ENCODE assay signal across 16 cellular contexts in the genomic region with DNA sequence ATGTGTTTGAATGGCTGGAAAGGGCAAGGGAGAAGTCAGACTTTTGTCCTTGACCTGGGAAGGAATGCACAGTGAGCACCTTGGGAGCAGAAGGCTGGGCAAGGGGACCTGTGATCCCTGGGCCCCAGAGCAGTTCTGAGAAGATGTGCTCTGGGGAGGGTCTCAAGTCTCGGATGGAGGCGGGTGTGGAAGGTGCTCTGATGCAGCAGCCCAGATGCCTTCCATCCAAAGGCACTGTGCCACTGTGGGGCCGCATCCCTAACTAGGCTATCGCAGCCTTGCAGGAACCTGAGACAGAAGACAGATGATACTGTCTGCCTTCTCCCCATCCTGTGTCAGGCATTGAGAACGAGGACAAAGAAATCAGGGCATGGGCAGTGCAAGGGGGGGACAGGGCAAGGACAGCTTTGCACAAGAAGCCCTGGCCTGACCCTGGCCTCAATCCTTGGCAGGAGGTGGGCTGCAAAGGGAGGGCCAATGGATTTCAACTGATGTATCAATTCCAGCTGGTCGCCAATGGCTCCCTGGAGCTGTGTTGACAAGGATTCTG.
"Had no signal": no experiment of that assay in that cellular context is flagged by ENCODE, and none has a peak within 500 bp of the region (broad histone marks: within the 10 kb centered on the region; RNA-seq: fewer than 3 reads in every experiment).

No MANE protein-coding gene starts in this region.

- ATAC-seq: WTC11 had no signal

- H3K4me1 ChIP-seq: vagina had no signal

- H3K27me3 Mint-ChIP-seq: naive thymus-derived CD4-positive, alpha-beta T cell; stimulated activated naive CD8-positive, alpha-beta T cell treated with anti-CD3 and anti-CD28 coated beads, Interleukin-15, Interleukin-2, amounts not matched to agents 100 ng/mL and 50 ng/mL, for 24 hours had no signal

- H3K9me3 ChIP-seq: vagina had no signal

- H3K4me3 Mint-ChIP-seq: activated naive CD4-positive, alpha-beta T cell treated with anti-CD3 and anti-CD28 coated beads for 36 hours; endodermal cell; naive thymus-derived CD4-positive, alpha-beta T cell; stimulated activated naive CD8-positive, alpha-beta T cell treated with anti-CD3 and anti-CD28 coated beads, Interleukin-15, Interleukin-2, amounts not matched to agents 100 ng/mL and 50 ng/mL, for 24 hours; WTC11 had no signal

- H3K36me3 Mint-ChIP-seq: naive thymus-derived CD4-positive, alpha-beta T cell; WTC11 had no signal

- H3K4me3 ChIP-seq: lung, vagina had no signal

- H3K27me3 ChIP-seq: vagina had no signal

- H3K4me1 Mint-ChIP-seq: endodermal cell had no signal

- H3K27ac ChIP-seq: vagina had no signal

- H3K9me3 Mint-ChIP-seq: activated naive CD4-positive, alpha-beta T cell treated with anti-CD3 and anti-CD28 coated beads for 36 hours; endodermal cell; naive thymus-derived CD4-positive, alpha-beta T cell; stimulated activated naive CD8-positive, alpha-beta T cell treated with anti-CD3 and anti-CD28 coated beads, Interleukin-15, Interleukin-2, amounts not matched to agents 100 ng/mL and 50 ng/mL, for 24 hours; WTC11 had no signal

- H3K36me3 ChIP-seq: vagina had no signal

- H3K27ac Mint-ChIP-seq: activated naive CD4-positive, alpha-beta T cell treated with anti-CD3 and anti-CD28 coated beads for 36 hours; endodermal cell; stimulated activated naive CD8-positive, alpha-beta T cell treated with anti-CD3 and anti-CD28 coated beads, Interleukin-15, Interleukin-2, amounts not matched to agents 100 ng/mL and 50 ng/mL, for 24 hours had no signal

- DNase-seq: activated CD4-positive, alpha-beta T cell treated with anti-CD3 and anti-CD28 coated beads for 48 hours; activated CD8-positive, alpha-beta memory T cell treated with anti-CD3 and anti-CD28 coated beads for 24 hours; activated naive CD4-positive, alpha-beta T cell treated with anti-CD3 and anti-CD28 coated beads for 36 hours; central memory CD4-positive, alpha-beta T cell; dermis blood vessel endothelial cell; endodermal cell; erythroblast; midbrain; naive thymus-derived CD4-positive, alpha-beta T cell; occipital lobe; stimulated activated CD4-positive, alpha-beta T cell treated with anti-CD3 and anti-CD28 coated beads, Interleukin-4, amount 100 ng/mL, for 24 hours; T-helper 1 cell had no signal
